In the genomic region with DNA sequence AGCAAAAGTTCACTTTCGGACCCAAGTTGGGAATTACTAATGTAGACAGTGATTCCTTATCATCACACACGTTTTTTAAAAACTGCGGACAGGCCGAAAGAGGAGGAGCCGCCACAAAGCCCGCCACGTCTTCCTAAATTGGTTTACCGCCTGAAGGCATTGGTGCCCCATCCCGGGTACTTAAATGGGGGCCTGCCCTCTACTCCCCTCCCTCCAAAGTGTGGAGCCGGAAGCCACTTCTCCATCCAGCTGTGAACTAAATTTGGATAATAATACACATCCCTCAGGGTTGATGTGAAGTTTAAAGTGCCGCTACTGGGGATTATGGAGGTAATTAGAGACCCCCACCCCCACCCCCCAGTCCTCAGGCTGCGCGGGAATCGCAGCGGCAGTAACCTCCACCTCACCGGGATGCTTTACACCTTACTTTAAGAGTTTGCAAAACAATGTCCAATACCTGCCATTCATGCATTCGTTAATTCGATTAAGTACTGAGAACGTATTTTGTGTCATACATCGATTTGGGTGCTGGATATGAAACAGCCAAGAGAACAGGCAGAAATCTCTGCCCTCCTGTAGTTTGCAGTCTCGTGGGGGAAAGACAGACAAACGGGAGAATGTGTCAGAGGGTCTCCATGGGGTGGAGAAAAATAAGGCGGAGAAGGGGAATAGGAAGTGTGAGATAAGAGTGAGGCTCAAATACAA, we compare ENCODE assay signal across 8 cellular contexts. TPM values are rescaled to one million over a fixed set of nuclear protein-coding genes. Genes with fewer than 3 reads are reported as not detected.
DNase-seq lines count a peak whose midpoint lies in the region; ATAC-seq, FAIRE-seq and TF ChIP-seq lines count a peak whose summit lies in the region.

No MANE protein-coding gene starts in this region.

- H3K4me3 Mint-ChIP-seq in activated naive CD4-positive, alpha-beta T cell treated with anti-CD3 and anti-CD28 coated beads for 36 hours = peak overlapping the region; percentile 85
- H3K4me3 Mint-ChIP-seq in activated naive CD8-positive, alpha-beta T cell treated with anti-CD3 and anti-CD28 coated beads for 36 hours = peak overlapping the region; percentile 83

- no peak for ATAC-seq in GM18517 (IDR thresholded peaks at IDR 0.05; ENCODE audit: unreplicated experiment)

- peaks cover under 1% of the 10 kb centered on the region for H3K27me3 Mint-ChIP-seq in activated naive CD4-positive, alpha-beta T cell treated with anti-CD3 and anti-CD28 coated beads for 36 hours (ENCODE audit: low read depth)
- peaks cover 8% of the 10 kb centered on the region for H3K27me3 Mint-ChIP-seq in activated naive CD8-positive, alpha-beta T cell treated with anti-CD3 and anti-CD28 coated beads for 36 hours

- H3K27me3 ChIP-seq in layer of hippocampus (ENCODE audit: control insufficient read depth, insufficient read depth, low read length) (no peaks in the 10 kb centered on the region), tibial nerve (no peaks in the 10 kb centered on the region)

- no peak for FAIRE-seq in GM12891 (lab: Jason Lieb, UNC)

- TF ChIP-seq EP300 in tibial nerve (IDR thresholded peaks at IDR 0.05) = no peak

- CTCF ChIA-PET in activated naive CD4-positive, alpha-beta T cell treated with anti-CD3 and anti-CD28 coated beads for 36 hours (lab: Charles Lee) = no interaction called here

- DNase-seq in activated naive CD4-positive, alpha-beta T cell treated with anti-CD3 and anti-CD28 coated beads for 36 hours = no peak
- DNase-seq in activated naive CD4-positive, alpha-beta T cell treated with Interleukin-2 at 50 U/mL for 16 hours = no peak
- no peak for DNase-seq in activated naive CD8-positive, alpha-beta T cell treated with anti-CD3 and anti-CD28 coated beads for 36 hours
- DNase-seq in tibial nerve (ENCODE audit: low spot score in 2 of 2) = no peak
- DNase-seq in GM12891 (ENCODE audit: insufficient read length, low spot score) = no peak
- no peak for DNase-seq in NCI-H526 treated with DMSO at 0.1 percent for 48 hours (lab: John Stamatoyannopoulos, UW)

- peaks cover 0 to 2% (median 0%) of the 10 kb centered on the region in 4 donors for H3K9me3 ChIP-seq in tibial nerve

- 25 to 27% methylated on average over 23 of the region's 23 CpGs for WGBS in tibial nerve, 2 donors

- H3K27ac ChIP-seq in layer of hippocampus (ENCODE audit: low read depth, low read length) (peak overlapping the region; percentile 89), tibial nerve (peak overlapping the region; percentile 88 to 95 (median 92))

- peaks cover under 1% of the 10 kb centered on the region for H3K9me3 Mint-ChIP-seq in activated naive CD4-positive, alpha-beta T cell treated with anti-CD3 and anti-CD28 coated beads for 36 hours
- peaks cover under 1% of the 10 kb centered on the region for H3K9me3 Mint-ChIP-seq in activated naive CD8-positive, alpha-beta T cell treated with anti-CD3 and anti-CD28 coated beads for 36 hours

- H3K4me1 ChIP-seq in tibial nerve = peaks cover 0 to 49% (median 22%) of the 10 kb centered on the region in 4 donors

- H3K4me3 ChIP-seq in tibial nerve = peak overlapping the region; percentile 78 to 97 (median 89)

- TF ChIP-seq POLR2A in tibial nerve (IDR thresholded peaks at IDR 0.05) (no peak), GM12891 (IDR thresholded peaks at IDR 0.05; ENCODE audit: low read depth, low read length) (no peak)

- peak overlapping the region; percentile 78 for H3K27ac Mint-ChIP-seq in activated naive CD4-positive, alpha-beta T cell treated with anti-CD3 and anti-CD28 coated beads for 36 hours
- H3K27ac Mint-ChIP-seq in activated naive CD8-positive, alpha-beta T cell treated with anti-CD3 and anti-CD28 coated beads for 36 hours = peak overlapping the region; percentile 74

- peaks cover 10% of the 10 kb centered on the region for H3K36me3 Mint-ChIP-seq in activated naive CD4-positive, alpha-beta T cell treated with anti-CD3 and anti-CD28 coated beads for 36 hours (ENCODE audit: low read depth)
- H3K36me3 Mint-ChIP-seq in activated naive CD8-positive, alpha-beta T cell treated with anti-CD3 and anti-CD28 coated beads for 36 hours = peaks cover 11% of the 10 kb centered on the region

- no peak for TF ChIP-seq CTCF in tibial nerve (IDR thresholded peaks at IDR 0.05)

- intact Hi-C loops in activated naive CD4-positive, alpha-beta T cell treated with anti-CD3 and anti-CD28 coated beads for 36 hours (cut with micrococcal nuclease) = loop anchor here (1.0 to 2.0 kb wide), 2 partner anchors 23 to 26 kb away; no protein-coding TSS in a partner anchor

- no peaks in the 10 kb centered on the region for H3K36me3 ChIP-seq in tibial nerve

- peaks cover 35% of the 10 kb centered on the region for H3K4me1 Mint-ChIP-seq in activated naive CD4-positive, alpha-beta T cell treated with anti-CD3 and anti-CD28 coated beads for 36 hours (ENCODE audit: low read depth)
- peaks cover 34% of the 10 kb centered on the region for H3K4me1 Mint-ChIP-seq in activated naive CD8-positive, alpha-beta T cell treated with anti-CD3 and anti-CD28 coated beads for 36 hours

TF ChIP-seq in GM12891, 5 proteins besides CTCF, POLR2A, EP300 and RAD21:
- TF ChIP-seq POLR2AphosphoS5 (IDR thresholded peaks at IDR 0.05; ENCODE audit: low read depth, low read length) = no peak
- no peak for TF ChIP-seq PAX5 (IDR thresholded peaks at IDR 0.05; ENCODE audit: insufficient read depth, low read length, severe bottlenecking)
- TF ChIP-seq SPI1 (IDR thresholded peaks at IDR 0.05; ENCODE audit: low read depth, low read length) = no peak
- TF ChIP-seq POU2F2 (IDR thresholded peaks at IDR 0.05; ENCODE audit: low read depth, low read length) = no peak
- no peak for TF ChIP-seq TAF1 (IDR thresholded peaks at IDR 0.05; ENCODE audit: low read depth, low read length)

RNA-seq across cellular contexts. Expression of a gene that starts 1.0 kb away (rescaled TPM):
- 100 to 1,000 TPM; 153 TPM for total RNA-seq in activated naive CD4-positive, alpha-beta T cell treated with anti-CD3 and anti-CD28 coated beads for 36 hours
- total RNA-seq in activated naive CD8-positive, alpha-beta T cell treated with anti-CD3 and anti-CD28 coated beads for 36 hours = 100 to 1,000 TPM; 201 to 208 TPM
- total RNA-seq in tibial nerve = 100 to 1,000 TPM; 164 to 268 (median 170) TPM
- polyA plus RNA-seq in GM12891 (2012; ENCODE audit: low read depth, missing spikeins) = 86.5 TPM

RNA-seq across cellular contexts. Expression of a gene that starts 47.2 kb away (rescaled TPM):
- total RNA-seq in activated naive CD4-positive, alpha-beta T cell treated with anti-CD3 and anti-CD28 coated beads for 36 hours = not detected
- total RNA-seq in activated naive CD8-positive, alpha-beta T cell treated with anti-CD3 and anti-CD28 coated beads for 36 hours = not detected
- total RNA-seq in tibial nerve = not detected
- polyA plus RNA-seq in GM12891 (2012; ENCODE audit: low read depth, missing spikeins) = not detected

RNA-seq across cellular contexts. Expression of a gene that starts 52.2 kb away (rescaled TPM):
- not detected for total RNA-seq in activated naive CD4-positive, alpha-beta T cell treated with anti-CD3 and anti-CD28 coated beads for 36 hours
- not detected for total RNA-seq in activated naive CD8-positive, alpha-beta T cell treated with anti-CD3 and anti-CD28 coated beads for 36 hours
- not detected for total RNA-seq in tibial nerve
- not detected for polyA plus RNA-seq in GM12891 (2012; ENCODE audit: low read depth, missing spikeins)
